ENCODE assay signal across 1 cellular context in genomic region chr19:10828981-10829821, GRCh38.
TF ChIP-seq lines count a peak whose summit lies in the region.

No MANE protein-coding gene starts in this region.

TF ChIP-seq in GM23338, 12 proteins besides CTCF, POLR2A, EP300 and RAD21 (continued from another document):
- TF ChIP-seq JUNB (IDR thresholded peaks at IDR 0.05; ENCODE audit: unreplicated experiment) (no peak), STAT1 (IDR thresholded peaks at IDR 0.05; ENCODE audit: unreplicated experiment) (no peak), NANOG (IDR thresholded peaks at IDR 0.05; ENCODE audit: borderline replicate concordance) (no peak)
